Comparison of ENCODE assay signal across 8 cellular contexts in the genomic region with DNA sequence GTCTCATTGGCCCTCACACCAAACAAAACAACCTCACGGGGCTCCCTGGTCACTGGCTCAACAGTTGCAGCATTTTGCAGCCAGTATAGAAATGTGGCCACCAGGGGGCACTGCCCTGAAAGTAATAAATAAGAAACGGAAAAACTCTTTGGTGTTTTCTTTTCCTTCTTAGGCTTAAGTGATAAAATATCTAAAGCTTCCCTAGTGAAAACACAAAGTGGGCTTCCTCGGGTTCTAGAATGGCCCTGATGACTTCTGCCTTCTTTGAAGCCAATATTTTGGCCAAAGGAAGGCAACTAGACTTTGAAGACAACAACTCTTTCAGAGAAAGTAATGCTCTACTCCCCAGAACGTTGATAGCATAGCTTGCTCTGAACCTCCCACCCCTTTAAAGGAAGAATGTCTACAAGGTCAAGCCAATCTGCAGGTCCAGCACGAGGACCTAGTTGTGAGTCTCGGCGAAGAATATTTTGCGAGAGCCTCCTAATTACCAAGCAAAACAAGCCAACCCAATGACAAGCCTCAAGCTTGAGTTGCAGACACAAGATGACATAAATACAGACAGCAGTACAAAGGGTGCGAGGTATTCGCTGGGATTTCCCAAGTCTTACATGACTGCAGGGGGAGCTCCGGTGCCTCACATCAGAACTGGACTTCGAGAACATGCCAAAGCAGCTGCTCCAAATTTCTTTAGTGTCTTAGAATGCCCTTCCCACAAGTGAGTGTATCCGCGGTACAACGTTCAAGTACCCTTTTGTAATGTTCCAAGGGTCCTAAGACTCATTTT. TPM values are rescaled to one million over a fixed set of nuclear protein-coding genes. Genes with fewer than 3 reads are reported as not detected.
DNase-seq lines count a peak whose midpoint lies in the region; ATAC-seq, FAIRE-seq and TF ChIP-seq lines count a peak whose summit lies in the region.

No MANE protein-coding gene starts in this region.

- H3K9me3 ChIP-seq in pancreas (no peaks in the 10 kb centered on the region), thoracic aorta (no peaks in the 10 kb centered on the region)

- FAIRE-seq in pancreas (lab: Jason Lieb, UNC): no peak

- ATAC-seq in pancreas (peak; percentile 23 to 58 (median 40)), thoracic aorta (ENCODE audit: insufficient number of reproducible peaks, low FRiP score, low read depth) (no peak), HG02678 (IDR thresholded peaks at IDR 0.05; ENCODE audit: unreplicated experiment) (no peak)

- no peaks in the 10 kb centered on the region for H3K9me3 Mint-ChIP-seq in activated naive CD4-positive, alpha-beta T cell treated with anti-CD3 and anti-CD28 coated beads, Interleukin-2, amount 50 U/mL, for 24 hours

- H3K27me3 Mint-ChIP-seq in activated naive CD4-positive, alpha-beta T cell treated with anti-CD3 and anti-CD28 coated beads, Interleukin-2, amount 50 U/mL, for 24 hours: no peaks in the 10 kb centered on the region

- WGBS in pancreas, 2 donors: 7 to 9% methylated on average over 15 of the region's 15 CpGs

- peak overlapping the region in 2 of 4 donors; percentile 87 to 98 for H3K27ac ChIP-seq in pancreas
- peak overlapping the region; percentile 49 to 79 for H3K27ac ChIP-seq in thoracic aorta

- DNase-seq in GM04503 (ENCODE audit: low read depth) (peak; percentile 37), SK-N-DZ (ENCODE audit: low spot score) (peak; percentile 63), head of caudate nucleus (peak; percentile 69 to 96 (median 86)), pancreas (peak in 5 of 6 donors; percentile 65 to 88 (median 80)), thoracic aorta (ENCODE audit: low spot score) (peak; percentile 61)

- H3K36me3 ChIP-seq in pancreas: no peaks in the 10 kb centered on the region
- no peaks in the 10 kb centered on the region for H3K36me3 ChIP-seq in thoracic aorta

- H3K4me1 Mint-ChIP-seq in activated naive CD4-positive, alpha-beta T cell treated with anti-CD3 and anti-CD28 coated beads, Interleukin-2, amount 50 U/mL, for 24 hours: peaks cover 28% of the 10 kb centered on the region

- H3K4me3 Mint-ChIP-seq in activated naive CD4-positive, alpha-beta T cell treated with anti-CD3 and anti-CD28 coated beads, Interleukin-2, amount 50 U/mL, for 24 hours: peak overlapping the region; percentile 86

- peak overlapping the region in 2 of 4 donors; percentile 88 to 92 for H3K4me3 ChIP-seq in pancreas
- H3K4me3 ChIP-seq in thoracic aorta: peak overlapping the region; percentile 93

- TF ChIP-seq CTCF in LNCAP (IDR thresholded peaks at IDR 0.05): peak; percentile 81
- TF ChIP-seq CTCF in pancreas (IDR thresholded peaks at IDR 0.05): peak; percentile 69 to 88 (median 84)
- TF ChIP-seq CTCF in thoracic aorta (IDR thresholded peaks at IDR 0.05): peak; percentile 86

- intact Hi-C loops in head of caudate nucleus (cut with DNase I): loop anchor here (5.0 kb wide), 2 partner anchors 76 to 161 kb away; no protein-coding TSS in a partner anchor
- intact Hi-C loops in pancreas (cut with DNase I): loop anchor here in 1 of 3 donors (10.0 kb wide), 1 partner anchor 102 kb away; no protein-coding TSS in a partner anchor

- H3K27me3 ChIP-seq in pancreas (no peaks in the 10 kb centered on the region), thoracic aorta (replicated peaks; ENCODE audit: insufficient read depth) (no peaks in the 10 kb centered on the region)

- no peaks in the 10 kb centered on the region for H3K36me3 Mint-ChIP-seq in activated naive CD4-positive, alpha-beta T cell treated with anti-CD3 and anti-CD28 coated beads, Interleukin-2, amount 50 U/mL, for 24 hours

- H3K27ac Mint-ChIP-seq in activated naive CD4-positive, alpha-beta T cell treated with anti-CD3 and anti-CD28 coated beads, Interleukin-2, amount 50 U/mL, for 24 hours: peak overlapping the region; percentile 86

- H3K4me1 ChIP-seq in pancreas (peaks cover 6 to 23% (median 7%) of the 10 kb centered on the region in 3 donors), thoracic aorta (ENCODE audit: control insufficient read depth in 1 of 2, low read depth in 2 of 2) (peaks cover 15 to 34% of the 10 kb centered on the region in 2 donors)

RNA-seq across cellular contexts. Expression of a gene that starts 2.6 kb away (rescaled TPM):
- polyA plus RNA-seq in SK-N-DZ (2014; cell fraction: cytosol; rRNA removed): 32.3 and 42.2 TPM in 2 replicates
- 16.4 and 32.0 TPM in 2 replicates for polyA plus RNA-seq in SK-N-DZ (2014; cell fraction: nucleus; rRNA removed)
- 10 to 100 TPM; 31.0 to 38.3 (median 34.5) TPM for total RNA-seq in pancreas
- 10 to 100 TPM; 23.2 to 30.4 TPM for polyA plus RNA-seq in pancreas
- total RNA-seq in thoracic aorta: 10 to 100 TPM; 53.8 to 85.0 TPM

Comparison
In these comparisons a context has a peak if more than half of its experiments do, and no peak if none do; other contexts are left out.
1. ATAC-seq: peak in pancreas (4 of 4); none in thoracic aorta (single experiment) and HG02678 (single experiment).
2. Peak in every context shown above with its lines, with median percentiles within 50 percentile points of each other: DNase-seq and CTCF ChIP-seq.